In genomic region chr17:37708008-37708615, GRCh38 we compare ENCODE assay signal across 1 cellular context.
A peak's percentile ranks its signal among the peaks of the same experiment; 100 is the strongest.
TF ChIP-seq lines count a peak whose summit lies in the region.

No MANE protein-coding gene starts in this region.

TF ChIP-seq in HepG2, 621 proteins besides CTCF, POLR2A, EP300 and RAD21 (continued from another document and continues in another):
- TF ChIP-seq ZNF547 (CRISPR knock-in tag; IDR thresholded peaks at IDR 0.05), result no peak
- TF ChIP-seq CCAR2 (optimal IDR thresholded peaks at IDR 0.05; ENCODE audit: low read depth, low read length), result no peak
- TF ChIP-seq SMARCC2 (IDR thresholded peaks at IDR 0.05), result no peak
- TF ChIP-seq MLX (CRISPR knock-in tag; IDR thresholded peaks at IDR 0.05), result peak; percentile 67; the same call in 1 of the 2 replicates
- TF ChIP-seq DR1 (CRISPR knock-in tag; IDR thresholded peaks at IDR 0.05), result peak; percentile 70; the same call in 1 of the 2 replicates
- no peak for TF ChIP-seq TRAFD1 (CRISPR knock-in tag; IDR thresholded peaks at IDR 0.05; ENCODE audit: borderline replicate concordance)
- TF ChIP-seq ZFP82 (CRISPR knock-in tag; IDR thresholded peaks at IDR 0.05; ENCODE audit: borderline replicate concordance), result no peak
- no peak for TF ChIP-seq ZNF660 (CRISPR knock-in tag; IDR thresholded peaks at IDR 0.05; ENCODE audit: borderline replicate concordance, low read depth)
- TF ChIP-seq PRDM15 (CRISPR knock-in tag; IDR thresholded peaks at IDR 0.05), result no peak
- no peak for TF ChIP-seq HCFC1 (IDR thresholded peaks at IDR 0.05; ENCODE audit: low read depth, low read length)
- no peak for TF ChIP-seq ZNF572 (CRISPR knock-in tag; IDR thresholded peaks at IDR 0.05)
- TF ChIP-seq, protein P1, sequence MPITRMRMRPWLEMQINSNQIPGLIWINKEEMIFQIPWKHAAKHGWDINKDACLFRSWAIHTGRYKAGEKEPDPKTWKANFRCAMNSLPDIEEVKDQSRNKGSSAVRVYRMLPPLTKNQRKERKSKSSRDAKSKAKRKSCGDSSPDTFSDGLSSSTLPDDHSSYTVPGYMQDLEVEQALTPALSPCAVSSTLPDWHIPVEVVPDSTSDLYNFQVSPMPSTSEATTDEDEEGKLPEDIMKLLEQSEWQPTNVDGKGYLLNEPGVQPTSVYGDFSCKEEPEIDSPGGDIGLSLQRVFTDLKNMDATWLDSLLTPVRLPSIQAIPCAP (CRISPR knock-in tag; IDR thresholded peaks at IDR 0.05; ENCODE audit: low read depth), result no peak
- peak; percentile 67 for TF ChIP-seq FOSL2 (CRISPR knock-in tag; IDR thresholded peaks at IDR 0.05)
- peak; percentile 67; the same call in 1 of the 2 replicates for TF ChIP-seq IRF2 (CRISPR knock-in tag; IDR thresholded peaks at IDR 0.05)
- TF ChIP-seq ARID2 (CRISPR knock-in tag; IDR thresholded peaks at IDR 0.05; ENCODE audit: borderline replicate concordance), result no peak
- TF ChIP-seq, protein P2, sequence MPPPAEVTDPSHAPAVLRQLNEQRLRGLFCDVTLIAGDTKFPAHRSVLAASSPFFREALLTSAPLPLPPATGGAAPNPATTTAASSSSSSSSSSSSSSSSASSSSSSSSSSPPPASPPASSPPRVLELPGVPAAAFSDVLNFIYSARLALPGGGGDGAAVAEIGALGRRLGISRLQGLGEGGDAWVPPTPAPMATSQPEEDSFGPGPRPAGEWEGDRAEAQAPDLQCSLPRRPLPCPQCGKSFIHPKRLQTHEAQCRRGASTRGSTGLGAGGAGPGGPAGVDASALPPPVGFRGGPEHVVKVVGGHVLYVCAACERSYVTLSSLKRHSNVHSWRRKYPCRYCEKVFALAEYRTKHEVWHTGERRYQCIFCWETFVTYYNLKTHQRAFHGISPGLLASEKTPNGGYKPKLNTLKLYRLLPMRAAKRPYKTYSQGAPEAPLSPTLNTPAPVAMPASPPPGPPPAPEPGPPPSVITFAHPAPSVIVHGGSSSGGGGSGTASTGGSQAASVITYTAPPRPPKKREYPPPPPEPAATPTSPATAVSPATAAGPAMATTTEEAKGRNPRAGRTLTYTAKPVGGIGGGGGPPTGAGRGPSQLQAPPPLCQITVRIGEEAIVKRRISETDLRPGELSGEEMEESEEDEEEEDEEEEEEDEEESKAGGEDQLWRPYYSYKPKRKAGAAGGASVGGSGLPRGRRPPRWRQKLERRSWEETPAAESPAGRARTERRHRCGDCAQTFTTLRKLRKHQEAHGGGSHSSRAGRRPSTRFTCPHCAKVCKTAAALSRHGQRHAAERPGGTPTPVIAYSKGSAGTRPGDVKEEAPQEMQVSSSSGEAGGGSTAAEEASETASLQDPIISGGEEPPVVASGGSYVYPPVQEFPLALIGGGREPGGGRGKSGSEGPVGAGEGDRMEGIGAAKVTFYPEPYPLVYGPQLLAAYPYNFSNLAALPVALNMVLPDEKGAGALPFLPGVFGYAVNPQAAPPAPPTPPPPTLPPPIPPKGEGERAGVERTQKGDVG (CRISPR knock-in tag; IDR thresholded peaks at IDR 0.05; ENCODE audit: borderline replicate concordance), result no peak
- TF ChIP-seq, protein P3, sequence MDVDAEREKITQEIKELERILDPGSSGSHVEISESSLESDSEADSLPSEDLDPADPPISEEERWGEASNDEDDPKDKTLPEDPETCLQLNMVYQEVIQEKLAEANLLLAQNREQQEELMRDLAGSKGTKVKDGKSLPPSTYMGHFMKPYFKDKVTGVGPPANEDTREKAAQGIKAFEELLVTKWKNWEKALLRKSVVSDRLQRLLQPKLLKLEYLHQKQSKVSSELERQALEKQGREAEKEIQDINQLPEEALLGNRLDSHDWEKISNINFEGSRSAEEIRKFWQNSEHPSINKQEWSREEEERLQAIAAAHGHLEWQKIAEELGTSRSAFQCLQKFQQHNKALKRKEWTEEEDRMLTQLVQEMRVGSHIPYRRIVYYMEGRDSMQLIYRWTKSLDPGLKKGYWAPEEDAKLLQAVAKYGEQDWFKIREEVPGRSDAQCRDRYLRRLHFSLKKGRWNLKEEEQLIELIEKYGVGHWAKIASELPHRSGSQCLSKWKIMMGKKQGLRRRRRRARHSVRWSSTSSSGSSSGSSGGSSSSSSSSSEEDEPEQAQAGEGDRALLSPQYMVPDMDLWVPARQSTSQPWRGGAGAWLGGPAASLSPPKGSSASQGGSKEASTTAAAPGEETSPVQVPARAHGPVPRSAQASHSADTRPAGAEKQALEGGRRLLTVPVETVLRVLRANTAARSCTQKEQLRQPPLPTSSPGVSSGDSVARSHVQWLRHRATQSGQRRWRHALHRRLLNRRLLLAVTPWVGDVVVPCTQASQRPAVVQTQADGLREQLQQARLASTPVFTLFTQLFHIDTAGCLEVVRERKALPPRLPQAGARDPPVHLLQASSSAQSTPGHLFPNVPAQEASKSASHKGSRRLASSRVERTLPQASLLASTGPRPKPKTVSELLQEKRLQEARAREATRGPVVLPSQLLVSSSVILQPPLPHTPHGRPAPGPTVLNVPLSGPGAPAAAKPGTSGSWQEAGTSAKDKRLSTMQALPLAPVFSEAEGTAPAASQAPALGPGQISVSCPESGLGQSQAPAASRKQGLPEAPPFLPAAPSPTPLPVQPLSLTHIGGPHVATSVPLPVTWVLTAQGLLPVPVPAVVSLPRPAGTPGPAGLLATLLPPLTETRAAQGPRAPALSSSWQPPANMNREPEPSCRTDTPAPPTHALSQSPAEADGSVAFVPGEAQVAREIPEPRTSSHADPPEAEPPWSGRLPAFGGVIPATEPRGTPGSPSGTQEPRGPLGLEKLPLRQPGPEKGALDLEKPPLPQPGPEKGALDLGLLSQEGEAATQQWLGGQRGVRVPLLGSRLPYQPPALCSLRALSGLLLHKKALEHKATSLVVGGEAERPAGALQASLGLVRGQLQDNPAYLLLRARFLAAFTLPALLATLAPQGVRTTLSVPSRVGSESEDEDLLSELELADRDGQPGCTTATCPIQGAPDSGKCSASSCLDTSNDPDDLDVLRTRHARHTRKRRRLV (CRISPR knock-in tag; IDR thresholded peaks at IDR 0.05), result no peak
- TF ChIP-seq, protein P4, sequence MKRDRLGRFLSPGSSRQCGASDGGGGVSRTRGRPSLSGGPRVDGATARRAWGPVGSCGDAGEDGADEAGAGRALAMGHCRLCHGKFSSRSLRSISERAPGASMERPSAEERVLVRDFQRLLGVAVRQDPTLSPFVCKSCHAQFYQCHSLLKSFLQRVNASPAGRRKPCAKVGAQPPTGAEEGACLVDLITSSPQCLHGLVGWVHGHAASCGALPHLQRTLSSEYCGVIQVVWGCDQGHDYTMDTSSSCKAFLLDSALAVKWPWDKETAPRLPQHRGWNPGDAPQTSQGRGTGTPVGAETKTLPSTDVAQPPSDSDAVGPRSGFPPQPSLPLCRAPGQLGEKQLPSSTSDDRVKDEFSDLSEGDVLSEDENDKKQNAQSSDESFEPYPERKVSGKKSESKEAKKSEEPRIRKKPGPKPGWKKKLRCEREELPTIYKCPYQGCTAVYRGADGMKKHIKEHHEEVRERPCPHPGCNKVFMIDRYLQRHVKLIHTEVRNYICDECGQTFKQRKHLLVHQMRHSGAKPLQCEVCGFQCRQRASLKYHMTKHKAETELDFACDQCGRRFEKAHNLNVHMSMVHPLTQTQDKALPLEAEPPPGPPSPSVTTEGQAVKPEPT (CRISPR knock-in tag; IDR thresholded peaks at IDR 0.05; ENCODE audit: low read depth), result no peak; the same call in 1 of the 2 replicates
- TF ChIP-seq, protein P5, sequence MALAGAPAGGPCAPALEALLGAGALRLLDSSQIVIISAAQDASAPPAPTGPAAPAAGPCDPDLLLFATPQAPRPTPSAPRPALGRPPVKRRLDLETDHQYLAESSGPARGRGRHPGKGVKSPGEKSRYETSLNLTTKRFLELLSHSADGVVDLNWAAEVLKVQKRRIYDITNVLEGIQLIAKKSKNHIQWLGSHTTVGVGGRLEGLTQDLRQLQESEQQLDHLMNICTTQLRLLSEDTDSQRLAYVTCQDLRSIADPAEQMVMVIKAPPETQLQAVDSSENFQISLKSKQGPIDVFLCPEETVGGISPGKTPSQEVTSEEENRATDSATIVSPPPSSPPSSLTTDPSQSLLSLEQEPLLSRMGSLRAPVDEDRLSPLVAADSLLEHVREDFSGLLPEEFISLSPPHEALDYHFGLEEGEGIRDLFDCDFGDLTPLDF (CRISPR knock-in tag; IDR thresholded peaks at IDR 0.05), result no peak
- no peak for TF ChIP-seq FOXK1 (CRISPR knock-in tag; IDR thresholded peaks at IDR 0.05; ENCODE audit: borderline replicate concordance, low read depth)
- TF ChIP-seq SP4 (CRISPR knock-in tag; IDR thresholded peaks at IDR 0.05), result no peak
- TF ChIP-seq RXRA (CRISPR knock-in tag; IDR thresholded peaks at IDR 0.05), result no peak
- no peak for TF ChIP-seq EEA1 (CRISPR knock-in tag; IDR thresholded peaks at IDR 0.05; ENCODE audit: borderline replicate concordance)
- no peak for TF ChIP-seq ZNF20 (CRISPR knock-in tag; IDR thresholded peaks at IDR 0.05)
- TF ChIP-seq KDM5B (CRISPR knock-in tag; IDR thresholded peaks at IDR 0.05; ENCODE audit: borderline replicate concordance), result no peak
- TF ChIP-seq, protein P6, sequence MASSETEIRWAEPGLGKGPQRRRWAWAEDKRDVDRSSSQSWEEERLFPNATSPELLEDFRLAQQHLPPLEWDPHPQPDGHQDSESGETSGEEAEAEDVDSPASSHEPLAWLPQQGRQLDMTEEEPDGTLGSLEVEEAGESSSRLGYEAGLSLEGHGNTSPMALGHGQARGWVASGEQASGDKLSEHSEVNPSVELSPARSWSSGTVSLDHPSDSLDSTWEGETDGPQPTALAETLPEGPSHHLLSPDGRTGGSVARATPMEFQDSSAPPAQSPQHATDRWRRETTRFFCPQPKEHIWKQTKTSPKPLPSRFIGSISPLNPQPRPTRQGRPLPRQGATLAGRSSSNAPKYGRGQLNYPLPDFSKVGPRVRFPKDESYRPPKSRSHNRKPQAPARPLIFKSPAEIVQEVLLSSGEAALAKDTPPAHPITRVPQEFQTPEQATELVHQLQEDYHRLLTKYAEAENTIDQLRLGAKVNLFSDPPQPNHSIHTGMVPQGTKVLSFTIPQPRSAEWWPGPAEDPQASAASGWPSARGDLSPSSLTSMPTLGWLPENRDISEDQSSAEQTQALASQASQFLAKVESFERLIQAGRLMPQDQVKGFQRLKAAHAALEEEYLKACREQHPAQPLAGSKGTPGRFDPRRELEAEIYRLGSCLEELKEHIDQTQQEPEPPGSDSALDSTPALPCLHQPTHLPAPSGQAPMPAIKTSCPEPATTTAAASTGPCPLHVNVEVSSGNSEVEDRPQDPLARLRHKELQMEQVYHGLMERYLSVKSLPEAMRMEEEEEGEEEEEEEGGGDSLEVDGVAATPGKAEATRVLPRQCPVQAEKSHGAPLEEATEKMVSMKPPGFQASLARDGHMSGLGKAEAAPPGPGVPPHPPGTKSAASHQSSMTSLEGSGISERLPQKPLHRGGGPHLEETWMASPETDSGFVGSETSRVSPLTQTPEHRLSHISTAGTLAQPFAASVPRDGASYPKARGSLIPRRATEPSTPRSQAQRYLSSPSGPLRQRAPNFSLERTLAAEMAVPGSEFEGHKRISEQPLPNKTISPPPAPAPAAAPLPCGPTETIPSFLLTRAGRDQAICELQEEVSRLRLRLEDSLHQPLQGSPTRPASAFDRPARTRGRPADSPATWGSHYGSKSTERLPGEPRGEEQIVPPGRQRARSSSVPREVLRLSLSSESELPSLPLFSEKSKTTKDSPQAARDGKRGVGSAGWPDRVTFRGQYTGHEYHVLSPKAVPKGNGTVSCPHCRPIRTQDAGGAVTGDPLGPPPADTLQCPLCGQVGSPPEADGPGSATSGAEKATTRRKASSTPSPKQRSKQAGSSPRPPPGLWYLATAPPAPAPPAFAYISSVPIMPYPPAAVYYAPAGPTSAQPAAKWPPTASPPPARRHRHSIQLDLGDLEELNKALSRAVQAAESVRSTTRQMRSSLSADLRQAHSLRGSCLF (CRISPR knock-in tag; IDR thresholded peaks at IDR 0.05; ENCODE audit: borderline replicate concordance), result no peak
- TF ChIP-seq MED8 (CRISPR knock-in tag; IDR thresholded peaks at IDR 0.05; ENCODE audit: insufficient replicate concordance), result no peak
- TF ChIP-seq ZNF766 (CRISPR knock-in tag; IDR thresholded peaks at IDR 0.05; ENCODE audit: borderline replicate concordance), result no peak
- TF ChIP-seq XRCC5 (optimal IDR thresholded peaks at IDR 0.05; ENCODE audit: low read length), result no peak
- no peak for TF ChIP-seq REL (CRISPR knock-in tag; conservative IDR thresholded peaks at IDR 0.05)
